ENCODE assay signal across 2 cellular contexts in genomic region chr20:1323830-1324597, GRCh38.
TF ChIP-seq lines count a peak whose summit lies in the region.

No MANE protein-coding gene starts in this region.

TF ChIP-seq in SK-N-SH, 30 proteins besides CTCF, POLR2A, EP300 and RAD21:
- TF ChIP-seq REST (IDR thresholded peaks at IDR 0.05; ENCODE audit: low read depth, low read length) (no peak), MAX (IDR thresholded peaks at IDR 0.05; ENCODE audit: low read depth) (no peak), USF1 (IDR thresholded peaks at IDR 0.05; ENCODE audit: borderline replicate concordance, low read depth) (no peak), RFX5 (IDR thresholded peaks at IDR 0.05; ENCODE audit: low read length) (no peak), EZH2phosphoT487 (IDR thresholded peaks at IDR 0.05; ENCODE audit: borderline replicate concordance, low read depth) (no peak), NRF1 (IDR thresholded peaks at IDR 0.05; ENCODE audit: low read depth, low read length) (no peak), FOXJ3 (CRISPR knock-in tag; IDR thresholded peaks at IDR 0.05) (no peak), POLR2AphosphoS5 (IDR thresholded peaks at IDR 0.05; ENCODE audit: low read depth, low read length) (no peak), TCF12 (IDR thresholded peaks at IDR 0.05) (no peak), FOSL2 (IDR thresholded peaks at IDR 0.05; ENCODE audit: borderline replicate concordance, low read depth) (no peak), YY1 (IDR thresholded peaks at IDR 0.05; ENCODE audit: low read depth) (no peak), RXRA (IDR thresholded peaks at IDR 0.05; ENCODE audit: borderline replicate concordance, low read depth) (no peak), ELF1 (IDR thresholded peaks at IDR 0.05) (no peak)

TF ChIP-seq in SK-N-SH treated with all-trans-retinoic acid at 6 μM for 48 hours, 23 proteins besides CTCF, POLR2A, EP300 and RAD21 (continued from another document):
- TF ChIP-seq POU6F1 (CRISPR knock-in tag; IDR thresholded peaks at IDR 0.05; ENCODE audit: borderline replicate concordance, low read depth) = no peak
- no peak for TF ChIP-seq BACH2 (CRISPR knock-in tag; IDR thresholded peaks at IDR 0.05; ENCODE audit: borderline replicate concordance)
- TF ChIP-seq OSR1 (CRISPR knock-in tag; IDR thresholded peaks at IDR 0.05) = no peak
